8 cellular contexts compared by ENCODE assay signal in genomic region chr13:36297600-36298338, GRCh38. TPM values are rescaled to one million over a fixed set of nuclear protein-coding genes. Genes with fewer than 3 reads are reported as not detected.
A peak's percentile ranks its signal among the peaks of the same experiment; 100 is the strongest.
DNase-seq lines count a peak whose midpoint lies in the region; ATAC-seq and TF ChIP-seq lines count a peak whose summit lies in the region.

CCDC169 (minus strand) TSS chr13:36297814; CDS start chr13:36297719, 95 bp downstream.

- intact Hi-C loops in natural killer cell (cut with micrococcal nuclease) = loop anchor here (5.0 kb wide), 1 partner anchor 50 kb away; the partner anchor contains the start of gene SPART

- H3K27ac ChIP-seq in RWPE2 (ENCODE audit: poor library complexity, severe bottlenecking) = no peak within 1 kb of the TSS

- H3K27me3 Mint-ChIP-seq in natural killer cell (ENCODE audit: low read depth in 2 of 2) = peaks cover 28 to 34% of the 10 kb centered on the region in 2 donors

- H3K4me1 Mint-ChIP-seq in natural killer cell = peaks cover 12 to 19% of the 10 kb centered on the region in 2 donors

- H3K9me3 ChIP-seq in RWPE2 (ENCODE audit: severe bottlenecking) = no peaks in the 10 kb centered on the region

- no peaks in the 10 kb centered on the region for H3K27me3 ChIP-seq in RWPE2 (ENCODE audit: insufficient read depth, poor library complexity, severe bottlenecking)

- ATAC-seq in HG03159 (IDR thresholded peaks at IDR 0.05; ENCODE audit: unreplicated experiment) = peak; percentile 58
- ATAC-seq in RWPE2 (ENCODE audit: low read depth) = peak; percentile 74
- ATAC-seq in natural killer cell = peak; percentile 73 to 91 (median 89)

- TF ChIP-seq CTCF in GM13976 (IDR thresholded peaks at IDR 0.05; ENCODE audit: borderline replicate concordance, control extremely low read depth, extremely low read depth, insufficient read depth, missing control alignments) = no peak
- no peak for TF ChIP-seq CTCF in RWPE2 (IDR thresholded peaks at IDR 0.05; ENCODE audit: poor library complexity, severe bottlenecking)
- TF ChIP-seq CTCF in fibroblast of pulmonary artery (IDR thresholded peaks at IDR 0.05; ENCODE audit: low read length, missing control alignments) = no peak
- no peak for TF ChIP-seq CTCF in natural killer cell (IDR thresholded peaks at IDR 0.05)

- DNase-seq in GM13976 (ENCODE audit: low spot score) (peak; percentile 44), RWPE2 (ENCODE audit: low spot score) (peak; percentile 54), fibroblast of pulmonary artery (ENCODE audit: low read depth) (peak; percentile 58), natural killer cell (peak; percentile 54), NCI-H2107 treated with DMSO at 0.1 percent for 48 hours (lab: John Stamatoyannopoulos, UW; ENCODE audit: unreplicated experiment) (no peak)
- peak; percentile 40 for DNase-seq in activated T-helper 9 cell treated with anti-CD3 and anti-CD28 coated beads, Interleukin-2, amount 50 U/mL, for 16 hours (ENCODE audit: low read depth)
- DNase-seq in stimulated activated naive CD4-positive, alpha-beta T cell (lab: John Stamatoyannopoulos, UW) = peak; percentile 32 to 48 (median 45)

- in situ Hi-C loops in GM13976 (cut with MboI; ENCODE audit: low sequenced_read_pairs, unreplicated experiment) = no loop called here

- peaks cover 3% of the 10 kb centered on the region for H3K36me3 Mint-ChIP-seq in natural killer cell

- H3K9me3 Mint-ChIP-seq in natural killer cell = no peaks in the 10 kb centered on the region

- no peaks in the 10 kb centered on the region for H3K36me3 ChIP-seq in RWPE2 (ENCODE audit: low read depth)

- H3K4me3 ChIP-seq in RWPE2 (ENCODE audit: severe bottlenecking) = peak within 1 kb of the TSS; percentile 41
- peak within 1 kb of the TSS; percentile 74 for H3K4me3 ChIP-seq in fibroblast of pulmonary artery (replicated peaks; ENCODE audit: low read depth, low read length)

- peak within 1 kb of the TSS; percentile 89 for H3K4me3 Mint-ChIP-seq in natural killer cell

- peak within 1 kb of the TSS; percentile 10 to 83 for H3K27ac Mint-ChIP-seq in natural killer cell

- H3K4me1 ChIP-seq in RWPE2 (ENCODE audit: insufficient read depth, poor library complexity, severe bottlenecking) = no peaks in the 10 kb centered on the region

RNA-seq across cellular contexts. Expression of gene CCDC169, which starts in this region (rescaled TPM):
- total RNA-seq in natural killer cell = not detected

Comparison
In these comparisons a context has a peak if more than half of its experiments do, and no peak if none do; other contexts are left out.
1. Peak in DNase-seq and ATAC-seq in natural killer cell; RNA of the gene not detected or under 1 TPM.